ENCODE assay signal across 18 cellular contexts in genomic region chr1:233654667-233655432, GRCh38. TPM values are rescaled to one million over a fixed set of nuclear protein-coding genes. Genes with fewer than 3 reads are reported as not detected.
DNase-seq lines count a peak whose midpoint lies in the region; ATAC-seq and TF ChIP-seq lines count a peak whose summit lies in the region.
"Had no signal": no experiment of that assay in that cellular context is flagged by ENCODE, and none has a peak within 500 bp of the region (broad histone marks: within the 10 kb centered on the region; RNA-seq: fewer than 3 reads in every experiment).

No MANE protein-coding gene starts in this region.

- H3K4me3 ChIP-seq in PC-9 (peak overlapping the region; percentile 37; the same call in 1 of the 2 replicates), fibroblast of pulmonary artery (replicated peaks; ENCODE audit: low read depth, low read length) (no peak overlapping the region), spleen (no peak overlapping the region)
- H3K4me3 ChIP-seq: MG63 had no signal

- TF ChIP-seq POLR2A in spleen (IDR thresholded peaks at IDR 0.05) = no peak

- no peaks in the 10 kb centered on the region for H4K20me1 ChIP-seq in PC-9 (ENCODE audit: insufficient read depth)

- peaks cover 57% of the 10 kb centered on the region for H3F3A ChIP-seq in PC-9 (ENCODE audit: insufficient read depth, low read depth)

- H3K36me3 ChIP-seq in PC-9 (ENCODE audit: low read depth) = 0 out of 2 replicates have a peak, but pooled peaks cover 4% of the 10 kb centered on the region
- no peaks in the 10 kb centered on the region for H3K36me3 ChIP-seq in spleen
- H3K36me3 ChIP-seq: MG63 had no signal

- WGBS in spleen, 5 donors = 79 to 95% (median 89%) methylated on average over 6 of the region's 6 CpGs

- intact Hi-C loops in PC-9 (cut with micrococcal nuclease; ENCODE audit: unreplicated experiment) (loop anchor here (1.0 to 10.0 kb wide), 6 partner anchors 19 to 250 kb away; partner anchors contain the start of gene SLC35F3), spleen (cut with DNase I; ENCODE audit: low total_unique reads) (no loop called here)

- H3K9me3 ChIP-seq in PC-9 (ENCODE audit: insufficient read depth, low read depth) (no peaks in the 10 kb centered on the region), spleen (no peaks in the 10 kb centered on the region)
- H3K9me3 ChIP-seq: MG63 had no signal

- H3K4me2 ChIP-seq in PC-9 = peak overlapping the region; percentile 73

- TF ChIP-seq CTCF in PC-9 (conservative IDR thresholded peaks at IDR 0.05) = no peak
- TF ChIP-seq CTCF in fibroblast of pulmonary artery (IDR thresholded peaks at IDR 0.05; ENCODE audit: low read length, missing control alignments) = no peak
- TF ChIP-seq CTCF in spleen (IDR thresholded peaks at IDR 0.05 in 8 of 11, conservative IDR thresholded peaks at IDR 0.05 in 3 of 11) = no peak

- H3K9me2 ChIP-seq in PC-9 (ENCODE audit: insufficient read depth) = no peaks in the 10 kb centered on the region

- H3K27me3 ChIP-seq in PC-9 (ENCODE audit: insufficient read depth, low read depth) (no peaks in the 10 kb centered on the region), spleen (replicated peaks in 1 of 7) (no peaks in the 10 kb centered on the region)

- no peak overlapping the region for H2AFZ ChIP-seq in PC-9

- POLR2A ChIA-PET in PC-9 (lab: Charles Lee; ENCODE audit: unreplicated experiment) = interaction anchor here (0.5 to 1.0 kb wide), 2 partner anchors 19 to 288 kb away, joined by 4 to 5 read pairs; no protein-coding TSS in a partner anchor

- no TSS peak for BruUV-seq in PC-9 (replicated peaks; lab: Mats Ljungman, UMichigan)

- H3K79me2 ChIP-seq in PC-9 (ENCODE audit: low read depth) = peaks cover 72% of the 10 kb centered on the region

- DNase-seq in Daoy (ENCODE audit: low read depth) (peak; percentile 52), PC-9 (peak; percentile 78 to 91), fibroblast of pulmonary artery (ENCODE audit: low read depth) (peak; percentile 4), renal cortical epithelial cell (ENCODE audit: low read depth) (peak; percentile 22), T-helper 1 cell (no peak), spleen (no peak)
- DNase-seq in activated CD8-positive, alpha-beta memory T cell treated with anti-CD3 and anti-CD28 coated beads for 24 hours = no peak
- DNase-seq: activated CD4-positive, alpha-beta T cell treated with anti-CD3 and anti-CD28 coated beads, Interleukin-2, amount 50 U/mL, for 48 hours; activated naive CD4-positive, alpha-beta T cell; activated T-cell treated with anti-CD3 and anti-CD28 coated beads for 4 hours; amygdala; endodermal cell; MG63; NCI-H1436 treated with DMSO at 0.1 percent for 48 hours; NCI-H82; stimulated activated CD4-positive, alpha-beta T cell treated with anti-CD3 and anti-CD28 coated beads, Interleukin-2, amount 100 ng/mL, for 48 hours had no signal

- H3K4me1 ChIP-seq in PC-9 (replicated peaks; ENCODE audit: insufficient read depth) (peaks cover 87% of the 10 kb centered on the region), spleen (no peaks in the 10 kb centered on the region)

- ATAC-seq in HG02798 (IDR thresholded peaks at IDR 0.05; ENCODE audit: poor library complexity, unreplicated experiment) = no peak
- ATAC-seq: natural killer cell treated with Interleukin-12 subunit alpha and Interleukin-12 subunit beta and Interleukin-15 and Interleukin-18, amount 100 ng/mL, for 72 hours had no signal

- H3K27ac ChIP-seq in PC-9 (peak overlapping the region; percentile 96), spleen (no peak overlapping the region)

- CTCF ChIA-PET in PC-9 (lab: Charles Lee) = no interaction called here

RNA-seq across cellular contexts. Expression of gene KCNK1, which starts 40.9 kb away (rescaled TPM):
- total RNA-seq in Daoy (2014; rRNA removed; shearing (Covaris generic)) = 12.7 and 19.3 TPM in 2 replicates
- 57.6 and 60.6 TPM in 2 replicates for total RNA-seq in PC-9 (2021)
- total RNA-seq in renal cortical epithelial cell = 11.2 and 13.2 TPM in 2 replicates
- total RNA-seq in spleen = 1 to 10 TPM in 5 of 7 donors, under 1 TPM in 2; 0.34 to 2.9 (median 1.3) TPM
- polyA plus RNA-seq in spleen = 1 to 10 TPM in 1 of 3 donors, under 1 TPM in 2; 0.15 to 2.7 (median 0.64) TPM

Comparison
In these comparisons a context has a peak if more than half of its experiments do, and no peak if none do; other contexts are left out.
1. DNase-seq: peak in Daoy (single experiment), PC-9 (2 of 2), fibroblast of pulmonary artery (single experiment) and renal cortical epithelial cell (single experiment); none in T-helper 1 cell (0 of 5), spleen (single experiment) and activated CD8-positive, alpha-beta memory T cell treated with anti-CD3 and anti-CD28 coated beads for 24 hours (single experiment).